Comparison of ENCODE assay signal across 8 cellular contexts in genomic region chr22:50326959-50327710, GRCh38. TPM values are rescaled to one million over a fixed set of nuclear protein-coding genes. Genes with fewer than 3 reads are reported as not detected.
A peak's percentile ranks its signal among the peaks of the same experiment; 100 is the strongest.
DNase-seq lines count a peak whose midpoint lies in the region; ATAC-seq and TF ChIP-seq lines count a peak whose summit lies in the region.

A gene with protein sequence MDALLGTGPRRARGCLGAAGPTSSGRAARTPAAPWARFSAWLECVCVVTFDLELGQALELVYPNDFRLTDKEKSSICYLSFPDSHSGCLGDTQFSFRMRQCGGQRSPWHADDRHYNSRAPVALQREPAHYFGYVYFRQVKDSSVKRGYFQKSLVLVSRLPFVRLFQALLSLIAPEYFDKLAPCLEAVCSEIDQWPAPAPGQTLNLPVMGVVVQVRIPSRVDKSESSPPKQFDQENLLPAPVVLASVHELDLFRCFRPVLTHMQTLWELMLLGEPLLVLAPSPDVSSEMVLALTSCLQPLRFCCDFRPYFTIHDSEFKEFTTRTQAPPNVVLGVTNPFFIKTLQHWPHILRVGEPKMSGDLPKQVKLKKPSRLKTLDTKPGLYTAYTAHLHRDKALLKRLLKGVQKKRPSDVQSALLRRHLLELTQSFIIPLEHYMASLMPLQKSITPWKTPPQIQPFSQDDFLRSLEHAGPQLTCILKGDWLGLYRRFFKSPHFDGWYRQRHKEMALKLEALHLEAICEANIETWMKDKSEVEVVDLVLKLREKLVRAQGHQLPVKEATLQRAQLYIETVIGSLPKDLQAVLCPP (minus strand): TSS chr22:50327012. CDS start chr22:50326988, 24 bp downstream.

- TF ChIP-seq POLR2A in heart left ventricle (IDR thresholded peaks at IDR 0.05): peak in 1 of 2 donors; percentile 56

- H3K79me2 ChIP-seq in DOHH2 (ENCODE audit: control insufficient read depth, low read length): peaks cover 21% of the 10 kb centered on the region

- peaks cover 28% of the 10 kb centered on the region for H3K4me1 Mint-ChIP-seq in activated naive CD8-positive, alpha-beta T cell treated with anti-CD3 and anti-CD28 coated beads, Interleukin-2, amount 50 U/mL, for 24 hours

- peak; percentile 73 for DNase-seq in LHCN-M2 (ENCODE audit: low read depth)
- DNase-seq in SKM-1 treated with dmso at 0.1 percent for 144 hours (lab: John Stamatoyannopoulos, UW; ENCODE audit: unreplicated experiment): peak; percentile 57
- peak; percentile 77 for DNase-seq in activated naive CD8-positive, alpha-beta T cell treated with anti-CD3 and anti-CD28 coated beads, Interleukin-2, amount 50 U/mL, for 24 hours
- DNase-seq in heart left ventricle: peak; percentile 77 to 92 (median 88)
- DNase-seq in pons (ENCODE audit: low spot score): peak; percentile 71

- peak within 1 kb of the TSS; percentile 76 for H3K4me3 Mint-ChIP-seq in activated naive CD8-positive, alpha-beta T cell treated with anti-CD3 and anti-CD28 coated beads, Interleukin-2, amount 50 U/mL, for 24 hours

- no peaks in the 10 kb centered on the region for H3K9me2 ChIP-seq in DOHH2 (replicated peaks; ENCODE audit: control insufficient read depth, low read length)

- intact Hi-C loops in heart left ventricle (cut with DNase I): loop anchor here in 9 of 10 donors (1.0 to 5.0 kb wide), 9 partner anchors 16 to 76 kb away; partner anchors contain the start of genes HDAC10 (in 1 of the 9), MAPK11 (in 1 of the 9) and PPP6R2 (in 1 of the 9)

- H3K4me3 ChIP-seq in DOHH2 (ENCODE audit: low read length) (peak within 1 kb of the TSS; percentile 80), heart left ventricle (peak within 1 kb of the TSS; percentile 45 to 95 (median 80)), urinary bladder (ENCODE audit: low read depth, low read length) (peak within 1 kb of the TSS; percentile 82)

- H3K36me3 ChIP-seq in DOHH2 (ENCODE audit: control insufficient read depth, low read length) (no peaks in the 10 kb centered on the region), heart left ventricle (no peaks in the 10 kb centered on the region), urinary bladder (ENCODE audit: insufficient read depth) (no peaks in the 10 kb centered on the region)

- peak; percentile 69 for ATAC-seq in GM21619 (IDR thresholded peaks at IDR 0.05; ENCODE audit: unreplicated experiment)
- peak; percentile 91 for ATAC-seq in activated naive CD8-positive, alpha-beta T cell treated with anti-CD3 and anti-CD28 coated beads, Interleukin-2, amount 50 U/mL, for 24 hours
- ATAC-seq in heart left ventricle: peak; percentile 86 to 98 (median 94)

- H3K27ac Mint-ChIP-seq in activated naive CD8-positive, alpha-beta T cell treated with anti-CD3 and anti-CD28 coated beads, Interleukin-2, amount 50 U/mL, for 24 hours: peak within 1 kb of the TSS; percentile 65

- TF ChIP-seq CTCF in DOHH2 (IDR thresholded peaks at IDR 0.05; ENCODE audit: low read depth, low read length, poor library complexity, severe bottlenecking) (no peak), heart left ventricle (IDR thresholded peaks at IDR 0.05) (peak; percentile 23 to 83 (median 57))

- H3K27ac ChIP-seq in DOHH2 (ENCODE audit: low read depth, low read length): peak within 1 kb of the TSS; percentile 50
- peak within 1 kb of the TSS; percentile 87 to 98 (median 95) for H3K27ac ChIP-seq in heart left ventricle
- H3K27ac ChIP-seq in urinary bladder (ENCODE audit: low read depth): peak within 1 kb of the TSS; percentile 98

- no peaks in the 10 kb centered on the region for H3K9me3 Mint-ChIP-seq in activated naive CD8-positive, alpha-beta T cell treated with anti-CD3 and anti-CD28 coated beads, Interleukin-2, amount 50 U/mL, for 24 hours

- peaks cover 67% of the 10 kb centered on the region for H3K4me1 ChIP-seq in DOHH2 (ENCODE audit: control insufficient read depth, low read length)
- H3K4me1 ChIP-seq in heart left ventricle: peaks cover 0 to 18% (median 11%) of the 10 kb centered on the region in 12 donors
- H3K4me1 ChIP-seq in urinary bladder (ENCODE audit: insufficient read depth): no peaks in the 10 kb centered on the region

- H3F3A ChIP-seq in DOHH2 (ENCODE audit: control insufficient read depth, insufficient read depth): peaks cover 5% of the 10 kb centered on the region

- H3K27me3 Mint-ChIP-seq in activated naive CD8-positive, alpha-beta T cell treated with anti-CD3 and anti-CD28 coated beads, Interleukin-2, amount 50 U/mL, for 24 hours: peaks cover 16% of the 10 kb centered on the region

- H3K27me3 ChIP-seq in DOHH2 (ENCODE audit: control insufficient read depth, low read length): no peaks in the 10 kb centered on the region
- H3K27me3 ChIP-seq in heart left ventricle: no peaks in the 10 kb centered on the region

- 2 to 12% (median 4%) methylated on average over 39 to 104 of the region's 104 CpGs for WGBS in heart left ventricle, 4 donors
- 1% methylated on average over 104 of the region's 104 CpGs for WGBS in urinary bladder

- peak within 1 kb of the TSS; percentile 94 for H3K4me2 ChIP-seq in DOHH2 (ENCODE audit: low read length)

- H3K36me3 Mint-ChIP-seq in activated naive CD8-positive, alpha-beta T cell treated with anti-CD3 and anti-CD28 coated beads, Interleukin-2, amount 50 U/mL, for 24 hours (ENCODE audit: low read depth): no peaks in the 10 kb centered on the region

- H3K9me3 ChIP-seq in DOHH2 (ENCODE audit: control insufficient read depth, insufficient read depth, low read length): no peaks in the 10 kb centered on the region
- no peaks in the 10 kb centered on the region for H3K9me3 ChIP-seq in heart left ventricle

- H4K20me1 ChIP-seq in DOHH2 (ENCODE audit: control insufficient read depth, insufficient read depth, low read depth, low read length): no peaks in the 10 kb centered on the region

RNA-seq across cellular contexts. Expression of the gene that starts here (rescaled TPM):
- total RNA-seq in LHCN-M2 (2014; rRNA removed) (2.8 and 3.5 TPM in 2 replicates), heart left ventricle (1 to 10 TPM; 1.0 to 3.2 (median 2.0) TPM), urinary bladder (4.1 TPM)
- 4.5 TPM for polyA plus RNA-seq in LHCN-M2 (2012)
- polyA plus RNA-seq in heart left ventricle (1 to 10 TPM; 1.0 to 1.3 TPM), urinary bladder (4.6 TPM)

Comparison
In these comparisons a context has a peak if more than half of its experiments do, and no peak if none do; other contexts are left out.
1. Peak in every context shown above with its lines: DNase-seq, ATAC-seq, H3K4me3 ChIP-seq and H3K27ac ChIP-seq.